In genomic region chr1:223700942-223701637, GRCh38 we compare ENCODE assay signal across 8 cellular contexts. TPM values are rescaled to one million over a fixed set of nuclear protein-coding genes. Genes with fewer than 3 reads are reported as not detected.
DNase-seq lines count a peak whose midpoint lies in the region; ATAC-seq and TF ChIP-seq lines count a peak whose summit lies in the region.

No MANE protein-coding gene starts in this region.

- H3K4me1 ChIP-seq in ACC112 (ENCODE audit: control insufficient read depth, insufficient read depth, low read length, unreplicated experiment): peaks cover 62% of the 10 kb centered on the region
- peaks cover 20 to 66% of the 10 kb centered on the region in 2 donors for H3K4me1 ChIP-seq in thoracic aorta (ENCODE audit: control insufficient read depth in 1 of 2, low read depth in 2 of 2)

- H3K27ac Mint-ChIP-seq in activated naive CD8-positive, alpha-beta T cell treated with anti-CD3 and anti-CD28 coated beads, Interleukin-2, amount 50 U/mL, for 24 hours: peak overlapping the region; percentile 89

- H3K36me3 ChIP-seq in ACC112 (ENCODE audit: insufficient read depth, low read length): no peaks in the 10 kb centered on the region
- H3K36me3 ChIP-seq in kidney epithelial cell (ENCODE audit: control insufficient read depth, insufficient read depth, low read length): no peaks in the 10 kb centered on the region
- H3K36me3 ChIP-seq in thoracic aorta: no peaks in the 10 kb centered on the region

- ATAC-seq in activated naive CD8-positive, alpha-beta T cell treated with anti-CD3 and anti-CD28 coated beads, Interleukin-2, amount 50 U/mL, for 24 hours: peak; percentile 77
- ATAC-seq in thoracic aorta (ENCODE audit: insufficient number of reproducible peaks, low FRiP score, low read depth): peak; percentile 74
- no peak for ATAC-seq in HG02623 (IDR thresholded peaks at IDR 0.05; ENCODE audit: unreplicated experiment)

- H3K27me3 ChIP-seq in ACC112 (ENCODE audit: insufficient read depth, low read length): no peaks in the 10 kb centered on the region
- H3K27me3 ChIP-seq in kidney epithelial cell (ENCODE audit: control insufficient read depth, insufficient read depth, low read length): no peaks in the 10 kb centered on the region
- no peaks in the 10 kb centered on the region for H3K27me3 ChIP-seq in thoracic aorta (replicated peaks; ENCODE audit: insufficient read depth)

- peaks cover 2% of the 10 kb centered on the region for H3K27me3 Mint-ChIP-seq in activated naive CD8-positive, alpha-beta T cell treated with anti-CD3 and anti-CD28 coated beads, Interleukin-2, amount 50 U/mL, for 24 hours

- H3K4me3 ChIP-seq in ACC112 (ENCODE audit: low read depth, low read length) (peak overlapping the region; percentile 58), HFF-Myc (replicated peaks; ENCODE audit: low read depth, low read length) (peak overlapping the region; percentile 16), kidney epithelial cell (ENCODE audit: low read depth, low read length) (no peak overlapping the region), thoracic aorta (peak overlapping the region; percentile 59)

- H3K4me3 Mint-ChIP-seq in activated naive CD8-positive, alpha-beta T cell treated with anti-CD3 and anti-CD28 coated beads, Interleukin-2, amount 50 U/mL, for 24 hours: peak overlapping the region; percentile 17

- H3K79me2 ChIP-seq in ACC112 (ENCODE audit: control insufficient read depth, insufficient read depth, low read length, unreplicated experiment): peaks cover 22% of the 10 kb centered on the region

- no peaks in the 10 kb centered on the region for H3K9me3 Mint-ChIP-seq in activated naive CD8-positive, alpha-beta T cell treated with anti-CD3 and anti-CD28 coated beads, Interleukin-2, amount 50 U/mL, for 24 hours

- H3K4me1 Mint-ChIP-seq in activated naive CD8-positive, alpha-beta T cell treated with anti-CD3 and anti-CD28 coated beads, Interleukin-2, amount 50 U/mL, for 24 hours: peaks cover 65% of the 10 kb centered on the region

- no peaks in the 10 kb centered on the region for H3K9me3 ChIP-seq in thoracic aorta

- no peak overlapping the region for H2AFZ ChIP-seq in ACC112 (ENCODE audit: low read length, unreplicated experiment)

- peak; percentile 86 for DNase-seq in HFF-Myc (ENCODE audit: extremely low read depth, low read depth)
- peak; percentile 51 for DNase-seq in activated naive CD8-positive, alpha-beta T cell treated with anti-CD3 and anti-CD28 coated beads, Interleukin-2, amount 50 U/mL, for 24 hours
- DNase-seq in kidney epithelial cell (ENCODE audit: low read depth): peak; percentile 94
- no peak for DNase-seq in thoracic aorta (ENCODE audit: low spot score)
- DNase-seq in NCI-H2171 treated with DMSO at 0.1 percent for 48 hours (lab: John Stamatoyannopoulos, UW): no peak
- no peak for DNase-seq in T-helper 1 cell

- no peaks in the 10 kb centered on the region for H3K36me3 Mint-ChIP-seq in activated naive CD8-positive, alpha-beta T cell treated with anti-CD3 and anti-CD28 coated beads, Interleukin-2, amount 50 U/mL, for 24 hours (ENCODE audit: low read depth)

- no peak for TF ChIP-seq CTCF in HFF-Myc (IDR thresholded peaks at IDR 0.05; ENCODE audit: low read depth, low read length, missing control alignments)
- TF ChIP-seq CTCF in kidney epithelial cell (IDR thresholded peaks at IDR 0.05; ENCODE audit: insufficient read depth, low read length, poor library complexity, severe bottlenecking): no peak
- no peak for TF ChIP-seq CTCF in thoracic aorta (IDR thresholded peaks at IDR 0.05)

- H3K27ac ChIP-seq in ACC112 (ENCODE audit: low read depth, low read length) (peak overlapping the region; percentile 99), thoracic aorta (peak overlapping the region; percentile 97 to 98)

RNA-seq across cellular contexts. Expression of gene CAPN2, which starts 11.2 kb away (rescaled TPM):
- total RNA-seq in kidney epithelial cell: 258 and 261 TPM in 2 replicates
- 100 to 1,000 TPM; 235 to 258 TPM for total RNA-seq in thoracic aorta

RNA-seq across cellular contexts. Expression of gene CAPN8, which starts 35.6 kb away (rescaled TPM):
- total RNA-seq in kidney epithelial cell: not detected in 2 replicates
- 10 to 100 TPM in 1 of 2 donors, not detected in 1; 17.5 TPM for total RNA-seq in thoracic aorta

Comparison
In these comparisons a context has a peak if more than half of its experiments do, and no peak if none do; other contexts are left out.
1. DNase-seq: peak in HFF-Myc (single experiment), activated naive CD8-positive, alpha-beta T cell treated with anti-CD3 and anti-CD28 coated beads, Interleukin-2, amount 50 U/mL, for 24 hours (single experiment) and kidney epithelial cell (single experiment); none in thoracic aorta (single experiment), NCI-H2171 treated with DMSO at 0.1 percent for 48 hours (single experiment) and T-helper 1 cell (0 of 5).